12 cellular contexts compared by ENCODE assay signal in genomic region chr6:169971951-169972651, GRCh38.
"Had no signal": no experiment of that assay in that cellular context is flagged by ENCODE, and none has a peak within 500 bp of the region (broad histone marks: within the 10 kb centered on the region; RNA-seq: fewer than 3 reads in every experiment).

No MANE protein-coding gene starts in this region.

- H3K9me3 ChIP-seq: upper lobe of left lung had no signal

- ATAC-seq: WTC11 had no signal

- H3K27me3 ChIP-seq: hepatocyte, upper lobe of left lung had no signal

- H3K4me1 Mint-ChIP-seq: activated CD4-positive, alpha-beta T cell treated with anti-CD3 and anti-CD28 coated beads, Interleukin-2, amount 10 ng/mL, durations not matched to agents 7 days and 5 days; WTC11 had no signal

- H3K27ac Mint-ChIP-seq: activated CD4-positive, alpha-beta T cell treated with anti-CD3 and anti-CD28 coated beads, Interleukin-2, amount 10 ng/mL, durations not matched to agents 7 days and 5 days; activated naive CD4-positive, alpha-beta T cell treated with anti-CD3 and anti-CD28 coated beads for 36 hours; progenitor cell of endocrine pancreas; WTC11 had no signal

- H3K9me3 Mint-ChIP-seq: activated CD4-positive, alpha-beta T cell treated with anti-CD3 and anti-CD28 coated beads, Interleukin-2, amount 10 ng/mL, durations not matched to agents 7 days and 5 days; activated naive CD4-positive, alpha-beta T cell treated with anti-CD3 and anti-CD28 coated beads for 36 hours had no signal

- H3K4me3 ChIP-seq: coronary artery, hepatocyte, SK-N-MC, upper lobe of left lung had no signal

- H3K4me3 Mint-ChIP-seq: activated CD4-positive, alpha-beta T cell treated with anti-CD3 and anti-CD28 coated beads, Interleukin-2, amount 10 ng/mL, durations not matched to agents 7 days and 5 days; activated naive CD4-positive, alpha-beta T cell treated with anti-CD3 and anti-CD28 coated beads for 36 hours; WTC11 had no signal

- H3K27ac ChIP-seq: coronary artery, hepatocyte, SK-N-MC, upper lobe of left lung had no signal

- H3K27me3 Mint-ChIP-seq: activated CD4-positive, alpha-beta T cell treated with anti-CD3 and anti-CD28 coated beads, Interleukin-2, amount 10 ng/mL, durations not matched to agents 7 days and 5 days had no signal

- H3K36me3 ChIP-seq: upper lobe of left lung had no signal

- DNase-seq: activated CD4-positive, alpha-beta T cell treated with anti-CD3 and anti-CD28 coated beads, Interleukin-2, amount 10 ng/mL, durations not matched to agents 7 days and 5 days; activated naive CD4-positive, alpha-beta T cell treated with anti-CD3 and anti-CD28 coated beads for 36 hours; caudate nucleus; effector memory CD4-positive, alpha-beta T cell; kidney glomerular epithelial cell; stimulated activated naive CD4-positive, alpha-beta T cell had no signal
